8 cellular contexts compared by ENCODE assay signal in the genomic region with DNA sequence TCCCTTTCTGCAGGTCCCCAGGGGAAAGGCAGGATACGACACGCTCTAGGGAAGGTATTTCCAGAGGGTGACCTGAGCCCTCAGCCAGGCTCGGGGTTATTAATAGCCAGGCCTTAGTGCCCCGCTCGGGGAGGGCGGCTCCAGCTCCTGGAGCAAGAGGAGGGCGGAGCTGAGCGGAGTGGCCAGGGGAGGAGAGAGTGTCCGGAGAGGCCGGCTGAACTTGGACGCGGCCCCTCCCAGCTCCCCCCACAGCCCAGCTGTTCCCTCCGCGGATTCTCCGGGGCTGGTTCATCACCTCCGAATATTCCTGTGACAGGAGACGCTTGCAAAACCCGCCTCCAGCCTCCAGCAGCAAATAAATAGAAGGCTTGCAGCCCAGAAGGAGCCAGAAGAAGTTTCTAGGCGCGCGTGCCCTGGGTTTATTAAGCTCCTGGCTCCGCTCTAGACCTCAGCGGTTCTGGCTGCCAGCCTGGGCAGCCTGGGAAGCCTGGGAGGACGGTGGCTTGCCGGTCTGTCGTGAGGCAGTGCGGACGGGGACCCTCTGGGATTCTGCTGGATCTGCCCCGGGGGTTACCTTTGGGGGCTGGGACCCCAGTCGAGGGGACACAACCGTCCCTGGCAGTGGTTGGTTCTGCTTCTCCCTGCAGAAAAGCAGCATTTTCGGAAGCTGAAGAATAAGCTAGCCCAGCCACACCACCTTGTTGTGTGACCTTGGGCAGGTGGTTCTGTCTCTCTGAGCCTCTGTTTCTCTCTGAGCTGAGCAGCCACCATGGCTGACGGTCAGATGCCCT. TPM values are rescaled to one million over a fixed set of nuclear protein-coding genes. Genes with fewer than 3 reads are reported as not detected.
A peak's percentile ranks its signal among the peaks of the same experiment; 100 is the strongest.
DNase-seq lines count a peak whose midpoint lies in the region; ATAC-seq lines count a peak whose summit lies in the region.

Gene HSPB8 (plus strand): TSS at position 388 of the 791 bp plus-strand sequence. CDS start 382 bp downstream, at position 770.

- H3K4me3 ChIP-seq in HUES6 (ENCODE audit: low read depth, low read length): peak within 1 kb of the TSS; percentile 48
- peak within 1 kb of the TSS; percentile 56 for H3K4me3 ChIP-seq in right cardiac atrium (ENCODE audit: low read length)

- peak within 1 kb of the TSS; percentile 73 for H3K9ac ChIP-seq in HUES6 (ENCODE audit: low read length)

- no peaks in the 10 kb centered on the region for H3K36me3 ChIP-seq in HUES6 (ENCODE audit: control insufficient read depth, insufficient read depth, low read length)

- ATAC-seq in right cardiac atrium (peak; percentile 94 to 95), GM21737 (IDR thresholded peaks at IDR 0.05; ENCODE audit: unreplicated experiment) (no peak), HG03045 (IDR thresholded peaks at IDR 0.05; ENCODE audit: unreplicated experiment) (no peak), HG03342 (IDR thresholded peaks at IDR 0.05; ENCODE audit: unreplicated experiment) (no peak)

- DNase-seq in right cardiac atrium: peak; percentile 95 to 97 (median 97)
- DNase-seq in putamen (ENCODE audit: low spot score): peak; percentile 56
- no peak for DNase-seq in OCI-M2 (lab: John Stamatoyannopoulos, UW; ENCODE audit: unreplicated experiment)

- H3K27ac ChIP-seq in HUES6 (ENCODE audit: low read depth, low read length) (peak within 1 kb of the TSS; percentile 85; the same call in 1 of the 2 replicates), angular gyrus (ENCODE audit: low read depth, low read length) (peak within 1 kb of the TSS; percentile 89), right cardiac atrium (ENCODE audit: low read length) (peak within 1 kb of the TSS; percentile 93)

- intact Hi-C loops in right cardiac atrium (cut with DNase I): no loop called here

- H3K27me3 ChIP-seq in HUES6 (ENCODE audit: control insufficient read depth, insufficient read depth, low read length): no peaks in the 10 kb centered on the region
- H3K27me3 ChIP-seq in right cardiac atrium (ENCODE audit: control insufficient read depth, insufficient read depth): no peaks in the 10 kb centered on the region

- no peaks in the 10 kb centered on the region for H3K9me3 ChIP-seq in HUES6 (ENCODE audit: control insufficient read depth, insufficient read depth, low read depth, low read length)
- no peaks in the 10 kb centered on the region for H3K9me3 ChIP-seq in right cardiac atrium (ENCODE audit: control insufficient read depth, low read length)

- H3K4me1 ChIP-seq in HUES6 (ENCODE audit: control insufficient read depth, insufficient read depth, low read length) (peaks cover 50% of the 10 kb centered on the region), right cardiac atrium (ENCODE audit: control insufficient read depth, insufficient read depth, low read length) (peaks cover 3% of the 10 kb centered on the region)

- WGBS in right cardiac atrium: 3% methylated on average over 33 of the region's 33 CpGs

RNA-seq across cellular contexts. Expression of gene HSPB8, which starts in this region (rescaled TPM):
- 100 to 1,000 TPM; 452 to 572 (median 520) TPM for total RNA-seq in right cardiac atrium
- polyA plus RNA-seq in right cardiac atrium: 567 TPM

Comparison
In these comparisons a context has a peak if more than half of its experiments do, and no peak if none do; other contexts are left out.
1. ATAC-seq: peak in right cardiac atrium (2 of 2); none in GM21737 (single experiment), HG03045 (single experiment) and HG03342 (single experiment).
2. Peak in every context shown above with its lines, with median percentiles within 50 percentile points of each other: H3K27ac ChIP-seq.